2 cellular contexts compared by ENCODE assay signal in genomic region chr22:20247608-20248171, GRCh38.
TF ChIP-seq lines count a peak whose summit lies in the region.

No MANE protein-coding gene starts in this region.

TF ChIP-seq in liver, 16 proteins besides CTCF, POLR2A, EP300 and RAD21 (continued from another document):
- TF ChIP-seq REST (IDR thresholded peaks at IDR 0.05) = no peak
- no peak for TF ChIP-seq JUND (IDR thresholded peaks at IDR 0.05)
- no peak for TF ChIP-seq HNF4G (IDR thresholded peaks at IDR 0.05)
- peak; percentile 66 to 68 for TF ChIP-seq HNF4A (conservative IDR thresholded peaks at IDR 0.05)
- TF ChIP-seq RXRA (IDR thresholded peaks at IDR 0.05) = peak; percentile 87 to 89
- TF ChIP-seq, protein P1, sequence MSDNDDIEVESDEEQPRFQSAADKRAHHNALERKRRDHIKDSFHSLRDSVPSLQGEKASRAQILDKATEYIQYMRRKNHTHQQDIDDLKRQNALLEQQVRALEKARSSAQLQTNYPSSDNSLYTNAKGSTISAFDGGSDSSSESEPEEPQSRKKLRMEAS (IDR thresholded peaks at IDR 0.05) = no peak
- no peak for TF ChIP-seq GABPA (IDR thresholded peaks at IDR 0.05 in 1 of 2, conservative IDR thresholded peaks at IDR 0.05 in 1 of 2)
- TF ChIP-seq FOXA2 (IDR thresholded peaks at IDR 0.05) = peak; percentile 97
- no peak for TF ChIP-seq EGR1 (IDR thresholded peaks at IDR 0.05; ENCODE audit: low read depth in 2 of 2)
- TF ChIP-seq, protein P2, sequence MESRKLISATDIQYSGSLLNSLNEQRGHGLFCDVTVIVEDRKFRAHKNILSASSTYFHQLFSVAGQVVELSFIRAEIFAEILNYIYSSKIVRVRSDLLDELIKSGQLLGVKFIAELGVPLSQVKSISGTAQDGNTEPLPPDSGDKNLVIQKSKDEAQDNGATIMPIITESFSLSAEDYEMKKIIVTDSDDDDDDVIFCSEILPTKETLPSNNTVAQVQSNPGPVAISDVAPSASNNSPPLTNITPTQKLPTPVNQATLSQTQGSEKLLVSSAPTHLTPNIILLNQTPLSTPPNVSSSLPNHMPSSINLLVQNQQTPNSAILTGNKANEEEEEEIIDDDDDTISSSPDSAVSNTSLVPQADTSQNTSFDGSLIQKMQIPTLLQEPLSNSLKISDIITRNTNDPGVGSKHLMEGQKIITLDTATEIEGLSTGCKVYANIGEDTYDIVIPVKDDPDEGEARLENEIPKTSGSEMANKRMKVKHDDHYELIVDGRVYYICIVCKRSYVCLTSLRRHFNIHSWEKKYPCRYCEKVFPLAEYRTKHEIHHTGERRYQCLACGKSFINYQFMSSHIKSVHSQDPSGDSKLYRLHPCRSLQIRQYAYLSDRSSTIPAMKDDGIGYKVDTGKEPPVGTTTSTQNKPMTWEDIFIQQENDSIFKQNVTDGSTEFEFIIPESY (IDR thresholded peaks at IDR 0.05) = no peak
- no peak for TF ChIP-seq YY1 (IDR thresholded peaks at IDR 0.05)
- TF ChIP-seq SP1 (IDR thresholded peaks at IDR 0.05) = peak; percentile 31
- TF ChIP-seq NR2F2 (IDR thresholded peaks at IDR 0.05) = no peak
- peak; percentile 98 for TF ChIP-seq FOXA1 (IDR thresholded peaks at IDR 0.05)
- no peak for TF ChIP-seq ATF3 (IDR thresholded peaks at IDR 0.05)
TF ChIP-seq in liver: peak in this region for 5.

TF ChIP-seq in HepG2, 621 proteins besides CTCF, POLR2A, EP300 and RAD21 (continued from another document):
- TF ChIP-seq ZKSCAN8 (CRISPR knock-in tag; IDR thresholded peaks at IDR 0.05; ENCODE audit: borderline replicate concordance) (no peak), MBNL3 (CRISPR knock-in tag; conservative IDR thresholded peaks at IDR 0.05) (no peak), MAZ (IDR thresholded peaks at IDR 0.05; ENCODE audit: borderline replicate concordance, low read depth, low read length) (no peak), MAZ (CRISPR knock-in tag; IDR thresholded peaks at IDR 0.05; ENCODE audit: low read depth) (no peak), ZNF556 (CRISPR knock-in tag; IDR thresholded peaks at IDR 0.05; ENCODE audit: borderline replicate concordance) (no peak), NAIF1 (CRISPR knock-in tag; IDR thresholded peaks at IDR 0.05; ENCODE audit: borderline replicate concordance) (no peak), ZNF3 (CRISPR knock-in tag; IDR thresholded peaks at IDR 0.05) (no peak), ZFY (CRISPR knock-in tag; IDR thresholded peaks at IDR 0.05) (no peak), ZSCAN29 (CRISPR knock-in tag; conservative IDR thresholded peaks at IDR 0.05) (no peak), RFXANK (CRISPR knock-in tag; IDR thresholded peaks at IDR 0.05) (no peak)
- TF ChIP-seq, protein P3, sequence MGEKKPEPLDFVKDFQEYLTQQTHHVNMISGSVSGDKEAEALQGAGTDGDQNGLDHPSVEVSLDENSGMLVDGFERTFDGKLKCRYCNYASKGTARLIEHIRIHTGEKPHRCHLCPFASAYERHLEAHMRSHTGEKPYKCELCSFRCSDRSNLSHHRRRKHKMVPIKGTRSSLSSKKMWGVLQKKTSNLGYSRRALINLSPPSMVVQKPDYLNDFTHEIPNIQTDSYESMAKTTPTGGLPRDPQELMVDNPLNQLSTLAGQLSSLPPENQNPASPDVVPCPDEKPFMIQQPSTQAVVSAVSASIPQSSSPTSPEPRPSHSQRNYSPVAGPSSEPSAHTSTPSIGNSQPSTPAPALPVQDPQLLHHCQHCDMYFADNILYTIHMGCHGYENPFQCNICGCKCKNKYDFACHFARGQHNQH (CRISPR knock-in tag; IDR thresholded peaks at IDR 0.05) = no peak
- TF ChIP-seq, protein P4, sequence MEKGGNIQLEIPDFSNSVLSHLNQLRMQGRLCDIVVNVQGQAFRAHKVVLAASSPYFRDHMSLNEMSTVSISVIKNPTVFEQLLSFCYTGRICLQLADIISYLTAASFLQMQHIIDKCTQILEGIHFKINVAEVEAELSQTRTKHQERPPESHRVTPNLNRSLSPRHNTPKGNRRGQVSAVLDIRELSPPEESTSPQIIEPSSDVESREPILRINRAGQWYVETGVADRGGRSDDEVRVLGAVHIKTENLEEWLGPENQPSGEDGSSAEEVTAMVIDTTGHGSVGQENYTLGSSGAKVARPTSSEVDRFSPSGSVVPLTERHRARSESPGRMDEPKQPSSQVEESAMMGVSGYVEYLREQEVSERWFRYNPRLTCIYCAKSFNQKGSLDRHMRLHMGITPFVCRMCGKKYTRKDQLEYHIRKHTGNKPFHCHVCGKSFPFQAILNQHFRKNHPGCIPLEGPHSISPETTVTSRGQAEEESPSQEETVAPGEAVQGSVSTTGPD (CRISPR knock-in tag; IDR thresholded peaks at IDR 0.05) = no peak
- TF ChIP-seq, protein P5, sequence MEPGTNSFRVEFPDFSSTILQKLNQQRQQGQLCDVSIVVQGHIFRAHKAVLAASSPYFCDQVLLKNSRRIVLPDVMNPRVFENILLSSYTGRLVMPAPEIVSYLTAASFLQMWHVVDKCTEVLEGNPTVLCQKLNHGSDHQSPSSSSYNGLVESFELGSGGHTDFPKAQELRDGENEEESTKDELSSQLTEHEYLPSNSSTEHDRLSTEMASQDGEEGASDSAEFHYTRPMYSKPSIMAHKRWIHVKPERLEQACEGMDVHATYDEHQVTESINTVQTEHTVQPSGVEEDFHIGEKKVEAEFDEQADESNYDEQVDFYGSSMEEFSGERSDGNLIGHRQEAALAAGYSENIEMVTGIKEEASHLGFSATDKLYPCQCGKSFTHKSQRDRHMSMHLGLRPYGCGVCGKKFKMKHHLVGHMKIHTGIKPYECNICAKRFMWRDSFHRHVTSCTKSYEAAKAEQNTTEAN (CRISPR knock-in tag; conservative IDR thresholded peaks at IDR 0.05) = no peak
